8 cellular contexts compared by ENCODE assay signal in genomic region chr6:159959165-159959975, GRCh38. TPM values are rescaled to one million over a fixed set of nuclear protein-coding genes. Genes with fewer than 3 reads are reported as not detected.
DNase-seq lines count a peak whose midpoint lies in the region; ATAC-seq and TF ChIP-seq lines count a peak whose summit lies in the region.

No MANE protein-coding gene starts in this region.

- H3K36me3 ChIP-seq in fibroblast of lung (ENCODE audit: control insufficient read depth, insufficient read depth, low read length) (no peaks in the 10 kb centered on the region), stomach smooth muscle (ENCODE audit: control insufficient read depth in 2 of 2, insufficient read depth in 2 of 2, low read length in 2 of 2) (no peaks in the 10 kb centered on the region)
- H3K36me3 ChIP-seq in effector memory CD4-positive, alpha-beta T cell (ENCODE audit: control insufficient read depth, insufficient read depth, low read length): no peaks in the 10 kb centered on the region

- H3K9me3 ChIP-seq in fibroblast of lung (ENCODE audit: control insufficient read depth, insufficient read depth, low read depth, low read length): no peaks in the 10 kb centered on the region
- H3K9me3 ChIP-seq in stomach smooth muscle (ENCODE audit: control insufficient read depth in 2 of 2, low read length in 2 of 2): no peaks in the 10 kb centered on the region
- H3K9me3 ChIP-seq in effector memory CD4-positive, alpha-beta T cell (ENCODE audit: control insufficient read depth, low read length): no peaks in the 10 kb centered on the region

- peak; percentile 76 for ATAC-seq in GM21423 (IDR thresholded peaks at IDR 0.05; ENCODE audit: unreplicated experiment)
- ATAC-seq in HG03520 (IDR thresholded peaks at IDR 0.05; ENCODE audit: unreplicated experiment): peak; percentile 73
- no peak for ATAC-seq in GM21515 (IDR thresholded peaks at IDR 0.05; ENCODE audit: unreplicated experiment)

- H3K27me3 ChIP-seq in fibroblast of lung (ENCODE audit: control insufficient read depth, insufficient read depth, low read length) (no peaks in the 10 kb centered on the region), stomach smooth muscle (ENCODE audit: control insufficient read depth in 1 of 2, insufficient read depth in 2 of 2, low read length in 2 of 2) (no peaks in the 10 kb centered on the region)
- H3K27me3 ChIP-seq in effector memory CD4-positive, alpha-beta T cell (replicated peaks; ENCODE audit: control insufficient read depth, insufficient read depth, low read length, poor library complexity, severe bottlenecking): no peaks in the 10 kb centered on the region

- H3K4me3 ChIP-seq in fibroblast of lung (replicated peaks in 1 of 4; ENCODE audit: control extremely low read depth in 1 of 4, insufficient read depth in 1 of 4, low read depth in 3 of 4, low read length in 4 of 4) (no peak overlapping the region), stomach smooth muscle (ENCODE audit: low read length in 2 of 2) (no peak overlapping the region)
- H3K4me3 ChIP-seq in effector memory CD4-positive, alpha-beta T cell (ENCODE audit: insufficient read depth, low read depth, low read length, poor library complexity, severe bottlenecking): no peak overlapping the region

- peak overlapping the region; percentile 14 for H2AFZ ChIP-seq in fibroblast of lung (ENCODE audit: low read length)

- H3K4me2 ChIP-seq in fibroblast of lung (ENCODE audit: extremely low read depth, insufficient read depth, low read length): no peak overlapping the region

- DNase-seq in fibroblast of lung (ENCODE audit: low read depth in 2 of 2) (no peak), D341Med (ENCODE audit: low spot score) (no peak), A172 (ENCODE audit: low spot score) (no peak)
- DNase-seq in effector memory CD4-positive, alpha-beta T cell: no peak

- H4K20me1 ChIP-seq in fibroblast of lung (ENCODE audit: control insufficient read depth, extremely low read depth, insufficient read depth, low read length): no peaks in the 10 kb centered on the region

- no peak overlapping the region for H3K9ac ChIP-seq in fibroblast of lung (ENCODE audit: insufficient read depth, low read length)
- H3K9ac ChIP-seq in stomach smooth muscle (ENCODE audit: low read length in 2 of 2): no peak overlapping the region

- peaks cover 4% of the 10 kb centered on the region for H3K4me1 ChIP-seq in fibroblast of lung (ENCODE audit: control insufficient read depth, extremely low read depth, insufficient read depth, low read length)
- H3K4me1 ChIP-seq in stomach smooth muscle (ENCODE audit: control insufficient read depth, insufficient read depth, low read length): peaks cover 7% of the 10 kb centered on the region
- H3K4me1 ChIP-seq in effector memory CD4-positive, alpha-beta T cell (ENCODE audit: control insufficient read depth, insufficient read depth, low read length, poor library complexity, severe bottlenecking): no peaks in the 10 kb centered on the region

- H3K27ac ChIP-seq in fibroblast of lung (ENCODE audit: insufficient read depth, low read length) (peak overlapping the region; percentile 58), stomach smooth muscle (ENCODE audit: low read length) (peak overlapping the region; percentile 46)
- H3K27ac ChIP-seq in effector memory CD4-positive, alpha-beta T cell (ENCODE audit: insufficient read depth, low read length, poor library complexity, severe bottlenecking): no peak overlapping the region

- TF ChIP-seq CTCF in fibroblast of lung (conservative IDR thresholded peaks at IDR 0.05 in 1 of 2, IDR thresholded peaks at IDR 0.05 in 1 of 2; ENCODE audit: low read depth in 1 of 2, low read length in 2 of 2): no peak

- no peaks in the 10 kb centered on the region for H3K79me2 ChIP-seq in fibroblast of lung (ENCODE audit: control insufficient read depth, insufficient read depth, low read length)

RNA-seq across cellular contexts. Expression of gene IGF2R, which starts 9.5 kb away (rescaled TPM):
- 233 and 300 TPM in 2 replicates for total RNA-seq in fibroblast of lung
- 37.6 and 48.5 TPM in 2 replicates for polyA plus RNA-seq in fibroblast of lung
- 74.0 and 84.4 TPM in 2 replicates for polyA plus RNA-seq in fibroblast of lung (2012)
- polyA minus RNA-seq in fibroblast of lung (ENCODE audit: low replicate concordance): 166 and 254 TPM in 2 replicates
- total RNA-seq in A172 (2014; rRNA removed; shearing (Covaris generic)): 78.4 and 99.8 TPM in 2 replicates
